In the genomic region with DNA sequence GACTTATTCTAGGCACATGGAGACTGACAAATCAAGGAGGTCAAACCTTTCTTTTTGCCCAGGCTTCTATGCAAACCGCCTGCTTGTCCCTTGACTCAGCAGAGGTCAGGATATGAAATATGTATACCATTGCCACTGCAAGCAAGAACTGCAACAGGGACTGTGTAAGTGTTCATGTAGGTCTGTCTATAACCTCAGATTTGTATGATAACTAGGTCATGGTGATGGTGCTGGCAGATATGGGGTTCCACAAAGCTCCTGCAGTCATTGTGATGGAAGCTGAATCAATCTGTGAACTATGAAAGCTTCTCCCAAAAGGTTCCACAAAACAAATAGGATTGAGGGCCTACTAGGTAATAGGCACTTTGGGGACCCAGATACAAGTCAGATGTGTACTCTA, we compare ENCODE assay signal across 1 cellular context.
TF ChIP-seq lines count a peak whose summit lies in the region.

No MANE protein-coding gene starts in this region.

TF ChIP-seq in SK-N-SH treated with all-trans-retinoic acid at 6 μM for 48 hours, 23 proteins besides CTCF, POLR2A, EP300 and RAD21 (continued from another document):
- TF ChIP-seq, protein P1, sequence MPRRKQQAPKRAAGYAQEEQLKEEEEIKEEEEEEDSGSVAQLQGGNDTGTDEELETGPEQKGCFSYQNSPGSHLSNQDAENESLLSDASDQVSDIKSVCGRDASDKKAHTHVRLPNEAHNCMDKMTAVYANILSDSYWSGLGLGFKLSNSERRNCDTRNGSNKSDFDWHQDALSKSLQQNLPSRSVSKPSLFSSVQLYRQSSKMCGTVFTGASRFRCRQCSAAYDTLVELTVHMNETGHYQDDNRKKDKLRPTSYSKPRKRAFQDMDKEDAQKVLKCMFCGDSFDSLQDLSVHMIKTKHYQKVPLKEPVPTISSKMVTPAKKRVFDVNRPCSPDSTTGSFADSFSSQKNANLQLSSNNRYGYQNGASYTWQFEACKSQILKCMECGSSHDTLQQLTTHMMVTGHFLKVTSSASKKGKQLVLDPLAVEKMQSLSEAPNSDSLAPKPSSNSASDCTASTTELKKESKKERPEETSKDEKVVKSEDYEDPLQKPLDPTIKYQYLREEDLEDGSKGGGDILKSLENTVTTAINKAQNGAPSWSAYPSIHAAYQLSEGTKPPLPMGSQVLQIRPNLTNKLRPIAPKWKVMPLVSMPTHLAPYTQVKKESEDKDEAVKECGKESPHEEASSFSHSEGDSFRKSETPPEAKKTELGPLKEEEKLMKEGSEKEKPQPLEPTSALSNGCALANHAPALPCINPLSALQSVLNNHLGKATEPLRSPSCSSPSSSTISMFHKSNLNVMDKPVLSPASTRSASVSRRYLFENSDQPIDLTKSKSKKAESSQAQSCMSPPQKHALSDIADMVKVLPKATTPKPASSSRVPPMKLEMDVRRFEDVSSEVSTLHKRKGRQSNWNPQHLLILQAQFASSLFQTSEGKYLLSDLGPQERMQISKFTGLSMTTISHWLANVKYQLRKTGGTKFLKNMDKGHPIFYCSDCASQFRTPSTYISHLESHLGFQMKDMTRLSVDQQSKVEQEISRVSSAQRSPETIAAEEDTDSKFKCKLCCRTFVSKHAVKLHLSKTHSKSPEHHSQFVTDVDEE (CRISPR knock-in tag; IDR thresholded peaks at IDR 0.05): no peak
- TF ChIP-seq TOX (CRISPR knock-in tag; IDR thresholded peaks at IDR 0.05; ENCODE audit: borderline replicate concordance): no peak
- TF ChIP-seq ARNTL (CRISPR knock-in tag; IDR thresholded peaks at IDR 0.05; ENCODE audit: borderline replicate concordance, low read depth): no peak
- no peak for TF ChIP-seq PPARA (CRISPR knock-in tag; IDR thresholded peaks at IDR 0.05; ENCODE audit: borderline replicate concordance)
- TF ChIP-seq, protein P2, sequence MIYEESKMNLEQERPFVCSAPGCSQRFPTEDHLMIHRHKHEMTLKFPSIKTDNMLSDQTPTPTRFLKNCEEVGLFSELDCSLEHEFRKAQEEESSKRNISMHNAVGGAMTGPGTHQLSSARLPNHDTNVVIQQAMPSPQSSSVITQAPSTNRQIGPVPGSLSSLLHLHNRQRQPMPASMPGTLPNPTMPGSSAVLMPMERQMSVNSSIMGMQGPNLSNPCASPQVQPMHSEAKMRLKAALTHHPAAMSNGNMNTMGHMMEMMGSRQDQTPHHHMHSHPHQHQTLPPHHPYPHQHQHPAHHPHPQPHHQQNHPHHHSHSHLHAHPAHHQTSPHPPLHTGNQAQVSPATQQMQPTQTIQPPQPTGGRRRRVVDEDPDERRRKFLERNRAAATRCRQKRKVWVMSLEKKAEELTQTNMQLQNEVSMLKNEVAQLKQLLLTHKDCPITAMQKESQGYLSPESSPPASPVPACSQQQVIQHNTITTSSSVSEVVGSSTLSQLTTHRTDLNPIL (CRISPR knock-in tag; IDR thresholded peaks at IDR 0.05; ENCODE audit: low read depth): no peak
- TF ChIP-seq, protein P3, sequence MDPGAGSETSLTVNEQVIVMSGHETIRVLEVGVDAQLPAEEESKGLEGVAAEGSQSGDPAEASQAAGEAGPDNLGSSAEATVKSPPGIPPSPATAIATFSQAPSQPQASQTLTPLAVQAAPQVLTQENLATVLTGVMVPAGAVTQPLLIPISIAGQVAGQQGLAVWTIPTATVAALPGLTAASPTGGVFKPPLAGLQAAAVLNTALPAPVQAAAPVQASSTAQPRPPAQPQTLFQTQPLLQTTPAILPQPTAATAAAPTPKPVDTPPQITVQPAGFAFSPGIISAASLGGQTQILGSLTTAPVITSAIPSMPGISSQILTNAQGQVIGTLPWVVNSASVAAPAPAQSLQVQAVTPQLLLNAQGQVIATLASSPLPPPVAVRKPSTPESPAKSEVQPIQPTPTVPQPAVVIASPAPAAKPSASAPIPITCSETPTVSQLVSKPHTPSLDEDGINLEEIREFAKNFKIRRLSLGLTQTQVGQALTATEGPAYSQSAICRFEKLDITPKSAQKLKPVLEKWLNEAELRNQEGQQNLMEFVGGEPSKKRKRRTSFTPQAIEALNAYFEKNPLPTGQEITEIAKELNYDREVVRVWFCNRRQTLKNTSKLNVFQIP (CRISPR knock-in tag; IDR thresholded peaks at IDR 0.05; ENCODE audit: borderline replicate concordance, low read depth): no peak
- TF ChIP-seq BACH2 (CRISPR knock-in tag; IDR thresholded peaks at IDR 0.05; ENCODE audit: borderline replicate concordance): no peak
- TF ChIP-seq, protein P4, sequence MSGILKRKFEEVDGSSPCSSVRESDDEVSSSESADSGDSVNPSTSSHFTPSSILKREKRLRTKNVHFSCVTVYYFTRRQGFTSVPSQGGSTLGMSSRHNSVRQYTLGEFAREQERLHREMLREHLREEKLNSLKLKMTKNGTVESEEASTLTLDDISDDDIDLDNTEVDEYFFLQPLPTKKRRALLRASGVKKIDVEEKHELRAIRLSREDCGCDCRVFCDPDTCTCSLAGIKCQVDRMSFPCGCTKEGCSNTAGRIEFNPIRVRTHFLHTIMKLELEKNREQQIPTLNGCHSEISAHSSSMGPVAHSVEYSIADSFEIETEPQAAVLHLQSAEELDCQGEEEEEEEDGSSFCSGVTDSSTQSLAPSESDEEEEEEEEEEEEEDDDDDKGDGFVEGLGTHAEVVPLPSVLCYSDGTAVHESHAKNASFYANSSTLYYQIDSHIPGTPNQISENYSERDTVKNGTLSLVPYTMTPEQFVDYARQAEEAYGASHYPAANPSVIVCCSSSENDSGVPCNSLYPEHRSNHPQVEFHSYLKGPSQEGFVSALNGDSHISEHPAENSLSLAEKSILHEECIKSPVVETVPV (CRISPR knock-in tag; IDR thresholded peaks at IDR 0.05): no peak
- no peak for TF ChIP-seq ZNF70 (CRISPR knock-in tag; IDR thresholded peaks at IDR 0.05)
- TF ChIP-seq SNAI2 (CRISPR knock-in tag; IDR thresholded peaks at IDR 0.05): no peak
- TF ChIP-seq ESRRG (CRISPR knock-in tag; IDR thresholded peaks at IDR 0.05): no peak
- no peak for TF ChIP-seq ZNF565 (CRISPR knock-in tag; conservative IDR thresholded peaks at IDR 0.05; ENCODE audit: low read depth)
- TF ChIP-seq ZFP3 (CRISPR knock-in tag; IDR thresholded peaks at IDR 0.05): no peak
- TF ChIP-seq OSR1 (CRISPR knock-in tag; IDR thresholded peaks at IDR 0.05): no peak
- no peak for TF ChIP-seq CSDC2 (CRISPR knock-in tag; IDR thresholded peaks at IDR 0.05)
- TF ChIP-seq, protein P5, sequence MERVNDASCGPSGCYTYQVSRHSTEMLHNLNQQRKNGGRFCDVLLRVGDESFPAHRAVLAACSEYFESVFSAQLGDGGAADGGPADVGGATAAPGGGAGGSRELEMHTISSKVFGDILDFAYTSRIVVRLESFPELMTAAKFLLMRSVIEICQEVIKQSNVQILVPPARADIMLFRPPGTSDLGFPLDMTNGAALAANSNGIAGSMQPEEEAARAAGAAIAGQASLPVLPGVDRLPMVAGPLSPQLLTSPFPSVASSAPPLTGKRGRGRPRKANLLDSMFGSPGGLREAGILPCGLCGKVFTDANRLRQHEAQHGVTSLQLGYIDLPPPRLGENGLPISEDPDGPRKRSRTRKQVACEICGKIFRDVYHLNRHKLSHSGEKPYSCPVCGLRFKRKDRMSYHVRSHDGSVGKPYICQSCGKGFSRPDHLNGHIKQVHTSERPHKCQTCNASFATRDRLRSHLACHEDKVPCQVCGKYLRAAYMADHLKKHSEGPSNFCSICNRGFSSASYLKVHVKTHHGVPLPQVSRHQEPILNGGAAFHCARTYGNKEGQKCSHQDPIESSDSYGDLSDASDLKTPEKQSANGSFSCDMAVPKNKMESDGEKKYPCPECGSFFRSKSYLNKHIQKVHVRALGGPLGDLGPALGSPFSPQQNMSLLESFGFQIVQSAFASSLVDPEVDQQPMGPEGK (CRISPR knock-in tag; IDR thresholded peaks at IDR 0.05; ENCODE audit: borderline replicate concordance): no peak
